19 cellular contexts compared by ENCODE assay signal in genomic region chr20:20765696-20766095, GRCh38. TPM values are rescaled to one million over a fixed set of nuclear protein-coding genes. Genes with fewer than 3 reads are reported as not detected.
DNase-seq lines count a peak whose midpoint lies in the region; ATAC-seq, FAIRE-seq and TF ChIP-seq lines count a peak whose summit lies in the region.
"Had no signal": no experiment of that assay in that cellular context is flagged by ENCODE, and none has a peak within 500 bp of the region (broad histone marks: within the 10 kb centered on the region; RNA-seq: fewer than 3 reads in every experiment).

No MANE protein-coding gene starts in this region.

- intact Hi-C loops in endothelial cell of umbilical vein (cut with micrococcal nuclease), result loop anchor here (1.0 kb wide), 1 partner anchor 31 kb away; no protein-coding TSS in a partner anchor

- BruUV-seq in endothelial cell of umbilical vein (replicated peaks; lab: Mats Ljungman, UMichigan), result no TSS peak

- peaks cover 39% of the 10 kb centered on the region for H3K4me1 ChIP-seq in endothelial cell of umbilical vein (ENCODE audit: control insufficient read depth, extremely low read depth, insufficient read depth, low read length)
- H3K4me1 ChIP-seq in stomach smooth muscle (ENCODE audit: control insufficient read depth, insufficient read depth, low read length), result no peaks in the 10 kb centered on the region
- H3K4me1 ChIP-seq: BE2C had no signal

- CTCF ChIA-PET in endothelial cell of umbilical vein (lab: Charles Lee), result interaction anchor here (0.6 to 1.7 kb wide), 8 partner anchors 9 to 96 kb away, joined by 3 to 7 read pairs (median 4); no protein-coding TSS in a partner anchor

- no peaks in the 10 kb centered on the region for H3K9me1 ChIP-seq in endothelial cell of umbilical vein (replicated peaks; ENCODE audit: control insufficient read depth, extremely low read depth, insufficient read depth, low read length)

- H3K27ac ChIP-seq in endothelial cell of umbilical vein (ENCODE audit: insufficient read depth, low read depth, low read length), result peak overlapping the region; percentile 37
- H3K27ac ChIP-seq in stomach smooth muscle (ENCODE audit: low read length), result peak overlapping the region; percentile 11
- H3K27ac ChIP-seq: HL-60 had no signal

- POLR2A ChIA-PET in endothelial cell of umbilical vein (lab: Charles Lee), result no interaction called here

- H3K36me3 ChIP-seq in endothelial cell of umbilical vein (ENCODE audit: control insufficient read depth in 2 of 2, extremely low read depth in 1 of 2, insufficient read depth in 2 of 2, low read length in 2 of 2), result no peaks in the 10 kb centered on the region
- no peaks in the 10 kb centered on the region for H3K36me3 ChIP-seq in stomach smooth muscle (ENCODE audit: control insufficient read depth in 2 of 2, insufficient read depth in 2 of 2, low read length in 2 of 2)
- H3K36me3 ChIP-seq: BE2C had no signal

- TF ChIP-seq CTCF in LNCaP clone FGC (IDR thresholded peaks at IDR 0.05; ENCODE audit: control insufficient read depth, extremely low read depth, insufficient read depth) (no peak), endothelial cell of umbilical vein (IDR thresholded peaks at IDR 0.05; ENCODE audit: extremely low read depth in 1 of 2, insufficient read depth in 1 of 2, low read depth in 1 of 2, low read length in 2 of 2) (no peak)

- FAIRE-seq in endothelial cell of umbilical vein (lab: Jason Lieb, UNC), result peak; percentile 79
- FAIRE-seq: A204.1, D721Med, GM12878, GM18507 had no signal

- peak overlapping the region; percentile 78 for H2AFZ ChIP-seq in endothelial cell of umbilical vein (ENCODE audit: low read depth, low read length)

- no peaks in the 10 kb centered on the region for H3K79me2 ChIP-seq in endothelial cell of umbilical vein (ENCODE audit: control insufficient read depth, insufficient read depth, low read length)

- H3K4me2 ChIP-seq in endothelial cell of umbilical vein (ENCODE audit: insufficient read depth, low read length), result peak overlapping the region; percentile 72

- H3K4me3 ChIP-seq in LNCaP clone FGC (ENCODE audit: low read depth, low read length) (no peak overlapping the region), endothelial cell of umbilical vein (replicated peaks in 1 of 3; ENCODE audit: insufficient read depth in 1 of 3, low read depth in 1 of 3, low read length in 3 of 3) (peak overlapping the region in 1 of 3 experiments; percentile 44), stomach smooth muscle (ENCODE audit: low read length in 2 of 2) (no peak overlapping the region)
- H3K4me3 ChIP-seq: GM12878 had no signal

- ATAC-seq in GM18511 (IDR thresholded peaks at IDR 0.05; ENCODE audit: unreplicated experiment) (no peak), GM21447 (IDR thresholded peaks at IDR 0.05; ENCODE audit: unreplicated experiment) (no peak), HG02642 (IDR thresholded peaks at IDR 0.05; ENCODE audit: poor library complexity, unreplicated experiment) (no peak)
- ATAC-seq: CD8-positive, alpha-beta T cell; GM12878 had no signal

- DNase-seq in LNCaP clone FGC (ENCODE audit: low read depth) (peak; percentile 38), endothelial cell of umbilical vein (ENCODE audit: low read depth, low spot score) (peak; percentile 65), lung microvascular endothelial cell (ENCODE audit: low read depth in 2 of 2) (peak; percentile 17 to 19), G401 (ENCODE audit: low spot score) (no peak)
- DNase-seq: BE2C; CD8-positive, alpha-beta T cell; COR-L47; DMS153; HCEC 1CT; HFFc6 had no signal

- in situ Hi-C loops in G401 (cut with HindIII; ENCODE audit: low sequenced_read_pairs), result no loop called here

- dilution Hi-C loops in endothelial cell of umbilical vein (cut with MboI; ENCODE audit: extremely low pct_ligation_motif_present, low sequenced_read_pairs), result no loop called here

- no peaks in the 10 kb centered on the region for H4K20me1 ChIP-seq in endothelial cell of umbilical vein (replicated peaks; ENCODE audit: control insufficient read depth, extremely low read depth, insufficient read depth, low read length)

- H3K27me3 ChIP-seq in endothelial cell of umbilical vein (ENCODE audit: control insufficient read depth in 2 of 2, insufficient read depth in 2 of 2, low read length in 2 of 2) (peaks cover 0 to 2% of the 10 kb centered on the region in 2 experiments), stomach smooth muscle (ENCODE audit: control insufficient read depth in 1 of 2, insufficient read depth in 2 of 2, low read length in 2 of 2) (peaks cover 2 to 3% of the 10 kb centered on the region in 2 donors)

- H3K9me3 ChIP-seq in endothelial cell of umbilical vein (replicated peaks; ENCODE audit: control insufficient read depth, insufficient read depth, low read length) (no peaks in the 10 kb centered on the region), stomach smooth muscle (ENCODE audit: control insufficient read depth in 2 of 2, low read length in 2 of 2) (no peaks in the 10 kb centered on the region)

- H3K9ac ChIP-seq in endothelial cell of umbilical vein (replicated peaks; ENCODE audit: extremely low read depth, insufficient read depth, low read length) (peak overlapping the region; percentile 46), stomach smooth muscle (ENCODE audit: low read length in 2 of 2) (no peak overlapping the region)

- TF ChIP-seq POLR2A in endothelial cell of umbilical vein (IDR thresholded peaks at IDR 0.05; ENCODE audit: low read depth, low read length), result no peak

TF ChIP-seq in endothelial cell of umbilical vein, 7 proteins besides CTCF, POLR2A, EP300 and RAD21:
- TF ChIP-seq EZH2 (IDR thresholded peaks at IDR 0.05; ENCODE audit: borderline replicate concordance, low read depth, low read length, severe bottlenecking), result no peak
- peak; percentile 18 for TF ChIP-seq FOS (IDR thresholded peaks at IDR 0.05; ENCODE audit: borderline replicate concordance, insufficient read depth, low read length)
- peak; percentile 55 for TF ChIP-seq GATA2 (IDR thresholded peaks at IDR 0.05; ENCODE audit: insufficient read depth, insufficient read length, low read depth, low read length)
TF ChIP-seq in endothelial cell of umbilical vein: peak in this region for 2.

RNA-seq across cellular contexts. Expression of gene RALGAPA2, which starts 53.3 kb away (rescaled TPM):
- total RNA-seq in endothelial cell of umbilical vein, result 39.7 and 46.8 TPM in 2 replicates
- 8.1 and 10.0 TPM in 2 replicates for polyA plus RNA-seq in endothelial cell of umbilical vein
- 9.7 and 9.9 TPM in 2 replicates for polyA plus RNA-seq in endothelial cell of umbilical vein (2011; cell fraction: cytosol; rRNA removed)
- polyA plus RNA-seq in endothelial cell of umbilical vein (2011; cell fraction: nucleus; rRNA removed), result 34.7 and 38.6 TPM in 2 replicates
- polyA plus RNA-seq in endothelial cell of umbilical vein (2012), result 14.3 and 14.9 TPM in 2 replicates
- polyA minus RNA-seq in endothelial cell of umbilical vein, result 45.8 and 48.3 TPM in 2 replicates
- 3.3 TPM for polyA minus RNA-seq in endothelial cell of umbilical vein (2011; cell fraction: cytosol; rRNA and poly(A)+ RNA removed)
- polyA minus RNA-seq in endothelial cell of umbilical vein (2011; cell fraction: nucleus; rRNA and poly(A)+ RNA removed), result 92.9 and 113 TPM in 2 replicates
- 20.9 and 43.1 TPM in 2 replicates for total RNA-seq in lung microvascular endothelial cell
- 5.2 and 8.6 TPM in 2 replicates for total RNA-seq in G401 (2014; rRNA removed; shearing (Covaris generic))
